Comparison of ENCODE assay signal across 17 cellular contexts in genomic region chr2:233476083-233476410, GRCh38.
"Had no signal": no experiment of that assay in that cellular context is flagged by ENCODE, and none has a peak within 500 bp of the region (broad histone marks: within the 10 kb centered on the region; RNA-seq: fewer than 3 reads in every experiment).

No MANE protein-coding gene starts in this region.

- H3K4me1 ChIP-seq: pancreas, uterus had no signal

- H3K9me3 Mint-ChIP-seq: activated CD4-positive, alpha-beta T cell treated with anti-CD3 and anti-CD28 coated beads, Interleukin-2, amount 10 ng/mL, durations not matched to agents 24 days and 14 days; activated naive CD4-positive, alpha-beta T cell treated with anti-CD3 and anti-CD28 coated beads, Interleukin-2, amount 10 ng/mL, durations not matched to agents 7 days and 5 days; activated T-helper 2 cell treated with anti-CD3 and anti-CD28 coated beads, Interferon-gamma antibody, Interleukin-2, Interleukin-4, amounts not matched to agents 10 μg/mL and 5 μg/mL and 100 μg/mL, durations not matched to agents 14 hours and 24 hours and 36 hours; memory B cell; stimulated activated effector memory CD8-positive, alpha-beta T cell treated with anti-CD3 and anti-CD28 coated beads, Interleukin-12 subunit alpha, Interleukin-12 subunit beta, amount 100 ng/mL, for 72 hours had no signal

- H3K4me3 ChIP-seq: ascending aorta, hepatocyte, left ventricle myocardium inferior, pancreas, thyroid gland, uterus had no signal

- H3K27ac Mint-ChIP-seq: activated CD4-positive, alpha-beta T cell treated with anti-CD3 and anti-CD28 coated beads, Interleukin-2, amount 10 ng/mL, durations not matched to agents 24 days and 14 days; activated naive CD4-positive, alpha-beta T cell treated with anti-CD3 and anti-CD28 coated beads, Interleukin-2, amount 10 ng/mL, durations not matched to agents 7 days and 5 days; activated T-helper 2 cell treated with anti-CD3 and anti-CD28 coated beads, Interferon-gamma antibody, Interleukin-2, Interleukin-4, amounts not matched to agents 10 μg/mL and 5 μg/mL and 100 μg/mL, durations not matched to agents 14 hours and 24 hours and 36 hours; memory B cell; stimulated activated effector memory CD8-positive, alpha-beta T cell treated with anti-CD3 and anti-CD28 coated beads, Interleukin-12 subunit alpha, Interleukin-12 subunit beta, amount 100 ng/mL, for 72 hours had no signal

- H2AFZ ChIP-seq: hepatocyte had no signal

- H3K79me2 ChIP-seq: hepatocyte had no signal

- H3K36me3 ChIP-seq: uterus had no signal

- H3K27me3 ChIP-seq: ascending aorta, hepatocyte, pancreas, thyroid gland, uterus had no signal

- H3K4me1 Mint-ChIP-seq: activated CD4-positive, alpha-beta T cell treated with anti-CD3 and anti-CD28 coated beads, Interleukin-2, amount 10 ng/mL, durations not matched to agents 24 days and 14 days; activated naive CD4-positive, alpha-beta T cell treated with anti-CD3 and anti-CD28 coated beads, Interleukin-2, amount 10 ng/mL, durations not matched to agents 7 days and 5 days had no signal

- H3K9me3 ChIP-seq: ascending aorta, left ventricle myocardium inferior, pancreas, thyroid gland, uterus had no signal

- H3K27me3 Mint-ChIP-seq: activated CD4-positive, alpha-beta T cell treated with anti-CD3 and anti-CD28 coated beads, Interleukin-2, amount 10 ng/mL, durations not matched to agents 24 days and 14 days; activated naive CD4-positive, alpha-beta T cell treated with anti-CD3 and anti-CD28 coated beads, Interleukin-2, amount 10 ng/mL, durations not matched to agents 7 days and 5 days; memory B cell had no signal

- ATAC-seq: esophagus mucosa; pancreas; stimulated activated effector memory CD8-positive, alpha-beta T cell treated with anti-CD3 and anti-CD28 coated beads, Interleukin-12 subunit alpha, Interleukin-12 subunit beta, amount 100 ng/mL, for 72 hours had no signal

- DNase-seq: activated CD4-positive, alpha-beta T cell treated with anti-CD3 and anti-CD28 coated beads, Interleukin-2, amount 10 ng/mL, durations not matched to agents 24 days and 14 days; activated CD4-positive, CD25-positive, alpha-beta regulatory T cell; activated naive CD4-positive, alpha-beta T cell treated with anti-CD3 and anti-CD28 coated beads, Interleukin-2, amount 10 ng/mL, durations not matched to agents 7 days and 5 days; activated T-cell treated with anti-CD3 and anti-CD28 coated beads for 4 hours; islet precursor cell; left ventricle myocardium inferior; pancreas; stimulated activated CD4-positive, alpha-beta T cell treated with anti-CD3 and anti-CD28 coated beads, Interleukin-12 subunit alpha, Interleukin-12 subunit beta, amount 100 ng/mL, for 4 hours; stimulated activated CD4-positive, alpha-beta T cell treated with anti-CD3 and anti-CD28 coated beads, Interleukin-2, amount 100 ng/mL, for 24 hours; uterus had no signal

- H3K4me3 Mint-ChIP-seq: activated CD4-positive, alpha-beta T cell treated with anti-CD3 and anti-CD28 coated beads, Interleukin-2, amount 10 ng/mL, durations not matched to agents 24 days and 14 days; activated naive CD4-positive, alpha-beta T cell treated with anti-CD3 and anti-CD28 coated beads, Interleukin-2, amount 10 ng/mL, durations not matched to agents 7 days and 5 days; memory B cell; stimulated activated effector memory CD8-positive, alpha-beta T cell treated with anti-CD3 and anti-CD28 coated beads, Interleukin-12 subunit alpha, Interleukin-12 subunit beta, amount 100 ng/mL, for 72 hours had no signal

- H3K4me2 ChIP-seq: hepatocyte had no signal

- H3K27ac ChIP-seq: hepatocyte, pancreas had no signal
